Comparison of ENCODE assay signal across 9 cellular contexts in the genomic region with DNA sequence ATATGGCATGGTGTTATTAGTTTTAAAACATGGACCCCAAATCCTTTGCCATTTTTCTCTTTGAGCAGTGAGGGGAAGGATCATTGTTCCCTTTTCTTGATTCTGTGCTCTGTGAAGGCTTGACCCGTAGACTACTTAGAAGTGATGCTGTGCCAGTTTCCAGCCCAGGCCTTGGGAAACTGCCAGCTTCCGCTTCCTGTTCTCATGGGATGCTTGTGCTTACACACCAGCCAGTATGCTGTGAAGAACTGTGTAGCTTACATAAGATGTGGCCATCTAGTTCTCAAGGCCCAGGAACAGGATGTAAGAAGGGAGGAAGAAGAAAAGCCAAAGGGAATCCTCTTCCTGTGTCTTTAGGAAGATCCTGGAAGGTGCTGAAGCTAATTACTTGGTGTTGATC.
DNase-seq lines count a peak whose midpoint lies in the region; ATAC-seq and TF ChIP-seq lines count a peak whose summit lies in the region.
"Had no signal": no experiment of that assay in that cellular context is flagged by ENCODE, and none has a peak within 500 bp of the region (broad histone marks: within the 10 kb centered on the region; RNA-seq: fewer than 3 reads in every experiment).

No MANE protein-coding gene starts in this region.

- no peak for ATAC-seq in stimulated activated effector memory CD8-positive, alpha-beta T cell treated with anti-CD3 and anti-CD28 coated beads, Interleukin-12 subunit alpha, Interleukin-12 subunit beta, amount 100 ng/mL, for 72 hours
- ATAC-seq in GM19463 (IDR thresholded peaks at IDR 0.05; ENCODE audit: unreplicated experiment) (no peak), HG02610 (IDR thresholded peaks at IDR 0.05; ENCODE audit: unreplicated experiment) (no peak)
- ATAC-seq in activated naive CD4-positive, alpha-beta T cell treated with anti-CD3 and anti-CD28 coated beads, Interleukin-2, amount 50 U/mL, for 72 hours: no peak

- H3K27me3 ChIP-seq in brain microvascular endothelial cell (replicated peaks): no peaks in the 10 kb centered on the region
- H3K27me3 ChIP-seq in right atrium auricular region: no peaks in the 10 kb centered on the region

- peak overlapping the region; percentile 39 for H3K27ac Mint-ChIP-seq in stimulated activated effector memory CD8-positive, alpha-beta T cell treated with anti-CD3 and anti-CD28 coated beads, Interleukin-12 subunit alpha, Interleukin-12 subunit beta, amount 100 ng/mL, for 72 hours
- H3K27ac Mint-ChIP-seq in activated naive CD4-positive, alpha-beta T cell treated with anti-CD3 and anti-CD28 coated beads, Interleukin-2, amount 50 U/mL, for 72 hours: no peak overlapping the region

- no peak overlapping the region for H3K4me3 Mint-ChIP-seq in stimulated activated effector memory CD8-positive, alpha-beta T cell treated with anti-CD3 and anti-CD28 coated beads, Interleukin-12 subunit alpha, Interleukin-12 subunit beta, amount 100 ng/mL, for 72 hours

- H3K9me3 Mint-ChIP-seq in stimulated activated effector memory CD8-positive, alpha-beta T cell treated with anti-CD3 and anti-CD28 coated beads, Interleukin-12 subunit alpha, Interleukin-12 subunit beta, amount 100 ng/mL, for 72 hours: no peaks in the 10 kb centered on the region
- no peaks in the 10 kb centered on the region for H3K9me3 Mint-ChIP-seq in activated naive CD4-positive, alpha-beta T cell treated with anti-CD3 and anti-CD28 coated beads, Interleukin-2, amount 50 U/mL, for 72 hours

- in situ Hi-C loops in brain microvascular endothelial cell (cut with HindIII; ENCODE audit: low pct_ligation_motif_present, low sequenced_read_pairs): no loop called here

- TF ChIP-seq CTCF in brain microvascular endothelial cell (IDR thresholded peaks at IDR 0.05; ENCODE audit: low read depth, low read length, missing control alignments) (no peak), right atrium auricular region (IDR thresholded peaks at IDR 0.05) (no peak)

- H3K4me3 ChIP-seq in brain microvascular endothelial cell (ENCODE audit: low read depth, low read length): no peak overlapping the region
- no peak overlapping the region for H3K4me3 ChIP-seq in right atrium auricular region

- peaks cover 0 to 4% of the 10 kb centered on the region in 2 donors for H3K4me1 ChIP-seq in right atrium auricular region

- no peaks in the 10 kb centered on the region for H3K36me3 Mint-ChIP-seq in stimulated activated effector memory CD8-positive, alpha-beta T cell treated with anti-CD3 and anti-CD28 coated beads, Interleukin-12 subunit alpha, Interleukin-12 subunit beta, amount 100 ng/mL, for 72 hours
- no peaks in the 10 kb centered on the region for H3K36me3 Mint-ChIP-seq in activated naive CD4-positive, alpha-beta T cell treated with anti-CD3 and anti-CD28 coated beads, Interleukin-2, amount 50 U/mL, for 72 hours

- H3K36me3 ChIP-seq in brain microvascular endothelial cell (replicated peaks) (peaks cover 2% of the 10 kb centered on the region), right atrium auricular region (no peaks in the 10 kb centered on the region)

- H3K9me3 ChIP-seq in right atrium auricular region: no peaks in the 10 kb centered on the region

- H3K27ac ChIP-seq in brain microvascular endothelial cell (no peak overlapping the region), right atrium auricular region (no peak overlapping the region)

- DNase-seq in HCEC 1CT: peak; percentile 49
- peak; percentile 66 for DNase-seq in brain microvascular endothelial cell
- DNase-seq in right atrium auricular region (ENCODE audit: low spot score): peak; percentile 83
- no peak for DNase-seq in stimulated activated effector memory CD8-positive, alpha-beta T cell treated with anti-CD3 and anti-CD28 coated beads, Interleukin-12 subunit alpha, Interleukin-12 subunit beta, amount 100 ng/mL, for 72 hours (ENCODE audit: low spot score in 2 of 2)
- DNase-seq in activated naive CD4-positive, alpha-beta T cell treated with anti-CD3 and anti-CD28 coated beads, Interleukin-2, amount 50 U/mL, for 72 hours (ENCODE audit: low spot score in 2 of 2): no peak
- DNase-seq in activated CD4-positive, alpha-beta T cell treated with anti-CD3 and anti-CD28 coated beads, Interleukin-2, amount 50 U/mL, for 4 hours: no peak
- DNase-seq: trophoblast cell had no signal

- no peaks in the 10 kb centered on the region for H3K4me1 Mint-ChIP-seq in stimulated activated effector memory CD8-positive, alpha-beta T cell treated with anti-CD3 and anti-CD28 coated beads, Interleukin-12 subunit alpha, Interleukin-12 subunit beta, amount 100 ng/mL, for 72 hours

Comparison
In these comparisons a context has a peak if more than half of its experiments do, and no peak if none do; other contexts are left out.
1. DNase-seq: peak in HCEC 1CT (single experiment), brain microvascular endothelial cell (single experiment) and right atrium auricular region (single experiment); none in stimulated activated effector memory CD8-positive, alpha-beta T cell treated with anti-CD3 and anti-CD28 coated beads, Interleukin-12 subunit alpha, Interleukin-12 subunit beta, amount 100 ng/mL, for 72 hours (0 of 2), activated naive CD4-positive, alpha-beta T cell treated with anti-CD3 and anti-CD28 coated beads, Interleukin-2, amount 50 U/mL, for 72 hours (0 of 2) and activated CD4-positive, alpha-beta T cell treated with anti-CD3 and anti-CD28 coated beads, Interleukin-2, amount 50 U/mL, for 4 hours (0 of 2).